ENCODE assay signal across 33 cellular contexts in the genomic region with DNA sequence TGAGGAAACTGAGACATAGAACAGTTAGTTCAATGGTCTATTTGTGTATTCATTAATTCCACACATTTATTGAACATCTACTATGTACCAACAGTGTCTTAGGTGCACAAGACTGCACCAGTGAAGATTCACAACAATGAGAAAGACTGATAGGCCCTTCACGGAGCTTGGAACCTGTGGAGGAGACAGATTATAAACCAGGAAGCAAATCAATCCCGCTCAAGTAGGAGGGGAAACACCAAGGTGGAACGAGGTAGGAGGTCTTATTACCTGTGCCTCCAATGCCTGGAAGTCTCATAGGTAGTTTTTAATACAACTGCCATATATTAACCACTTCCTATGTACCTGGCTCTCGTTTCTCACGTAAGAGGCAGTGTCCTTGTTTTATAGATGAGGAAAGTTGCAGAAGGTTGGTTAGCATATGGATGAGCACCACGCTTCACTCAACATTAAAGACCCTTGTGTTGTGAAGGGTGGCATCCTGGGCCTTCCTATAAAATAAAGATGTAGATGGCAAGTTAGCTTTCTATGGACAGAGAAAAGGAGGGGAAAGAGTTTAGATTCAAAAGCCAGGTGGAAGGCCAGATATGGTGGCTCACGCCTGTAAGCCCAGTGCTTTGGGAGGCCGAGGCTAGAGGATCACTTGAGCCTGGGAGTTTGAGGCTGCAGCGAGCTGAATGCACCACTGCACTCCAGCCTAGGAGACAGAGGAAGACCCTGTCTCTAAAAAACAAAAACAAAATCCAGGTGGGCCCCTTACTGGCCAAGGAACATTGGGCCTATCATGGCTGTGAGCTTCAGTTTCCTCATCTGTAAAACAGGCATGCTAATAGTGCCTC. TPM values are rescaled to one million over a fixed set of nuclear protein-coding genes. Genes with fewer than 3 reads are reported as not detected.
"Had no signal": no experiment of that assay in that cellular context is flagged by ENCODE, and none has a peak within 500 bp of the region (broad histone marks: within the 10 kb centered on the region; RNA-seq: fewer than 3 reads in every experiment).

No MANE protein-coding gene starts in this region.

- H3K27me3 Mint-ChIP-seq: stimulated activated naive CD8-positive, alpha-beta T cell treated with anti-CD3 and anti-CD28 coated beads, Interleukin-15, Interleukin-2, amounts not matched to agents 100 ng/mL and 50 ng/mL, for 24 hours had no signal

- H3K4me1 ChIP-seq: stomach, suprapubic skin, testis, thyroid gland, tibial artery, tibial nerve, transverse colon, upper lobe of left lung, upper lobe of right lung, uterus, vagina had no signal

- DNase-seq: stimulated activated CD4-positive, alpha-beta T cell treated with anti-CD3 and anti-CD28 coated beads, Interleukin-2, amount 100 ng/mL, for 48 hours; stimulated activated CD4-positive, alpha-beta T cell treated with anti-CD3 and anti-CD28 coated beads, Interleukin-4, amount 100 ng/mL, for 1 hour; stimulated activated CD4-positive, alpha-beta T cell treated with anti-CD3 and anti-CD28 coated beads, Interleukin-4, amount 100 ng/mL, for 24 hours; stimulated activated CD4-positive, alpha-beta T cell treated with anti-CD3 and anti-CD28 coated beads, Interleukin-4, amount 100 ng/mL, for 4 hours; stimulated activated CD8-positive, alpha-beta memory T cell treated with anti-CD3 and anti-CD28 coated beads, Interleukin-4, amount 100 ng/mL, for 48 hours; stimulated activated naive B cell treated with anti-CD40 and anti-IgM and Interleukin-4, amounts not matched to agents 10 μg/mL and 1 μg/mL and 100 μg/mL, for 72 hours; stimulated activated naive CD4-positive, alpha-beta T cell; stimulated activated naive CD4-positive, alpha-beta T cell treated with Interleukin-2 at 50 U/mL for 16 hours; stimulated activated naive CD8-positive, alpha-beta T cell treated with anti-CD3 and anti-CD28 coated beads, Interleukin-15, amount 100 ng/mL, for 72 hours; stimulated activated naive CD8-positive, alpha-beta T cell treated with anti-CD3 and anti-CD28 coated beads, Interleukin-15, Interleukin-2, amounts not matched to agents 100 U/mL and 50 U/mL, for 24 hours; stomach; substantia nigra; testis; thyroid gland; tibial artery; transverse colon; trophoblast cell; upper lobe of left lung; upper lobe of right lung; uterus had no signal

- H3K36me3 ChIP-seq: stomach, suprapubic skin, thoracic aorta, thyroid gland, transverse colon, upper lobe of left lung, upper lobe of right lung, uterus, vagina had no signal

- H3K9me3 ChIP-seq: suprapubic skin, testis, thoracic aorta, thyroid gland, tibial artery, transverse colon, upper lobe of left lung, upper lobe of right lung, uterus, vagina had no signal

- H3K4me3 Mint-ChIP-seq: stimulated activated effector memory CD8-positive, alpha-beta T cell treated with anti-CD3 and anti-CD28 coated beads, Interleukin-12 subunit alpha, Interleukin-12 subunit beta, amount 100 ng/mL, for 72 hours; stimulated activated memory B cell treated with anti-CD40 and anti-IgM and Interleukin-4, amounts not matched to agents 10 μg/mL and 1 μg/mL and 100 μg/mL, for 72 hours; stimulated activated naive B cell treated with anti-CD40 and anti-IgM and Interleukin-4, amounts not matched to agents 10 μg/mL and 1 μg/mL and 100 μg/mL, for 72 hours; stimulated activated naive CD8-positive, alpha-beta T cell treated with anti-CD3 and anti-CD28 coated beads, Interleukin-15, amount 100 ng/mL, for 72 hours; stimulated activated naive CD8-positive, alpha-beta T cell treated with anti-CD3 and anti-CD28 coated beads, Interleukin-15, Interleukin-2, amounts not matched to agents 100 ng/mL and 50 ng/mL, for 24 hours; type B pancreatic cell had no signal

- ATAC-seq: stimulated activated effector memory CD8-positive, alpha-beta T cell treated with anti-CD3 and anti-CD28 coated beads, Interleukin-12 subunit alpha, Interleukin-12 subunit beta, amount 100 ng/mL, for 72 hours; stimulated activated memory B cell treated with anti-CD40 and anti-IgM and Interleukin-4, amounts not matched to agents 10 μg/mL and 1 μg/mL and 100 μg/mL, for 72 hours; stimulated activated naive B cell treated with anti-CD40 and anti-IgM and Interleukin-4, amounts not matched to agents 10 μg/mL and 1 μg/mL and 100 μg/mL, for 72 hours; stimulated activated naive CD8-positive, alpha-beta T cell treated with anti-CD3 and anti-CD28 coated beads, Interleukin-15, amount 100 ng/mL, for 72 hours; upper lobe of right lung had no signal

- H3K4me1 Mint-ChIP-seq: stimulated activated naive B cell treated with anti-CD40 and anti-IgM and Interleukin-4, amounts not matched to agents 10 μg/mL and 1 μg/mL and 100 μg/mL, for 72 hours had no signal

- H3K9me3 Mint-ChIP-seq: stimulated activated effector memory CD8-positive, alpha-beta T cell treated with anti-CD3 and anti-CD28 coated beads, Interleukin-12 subunit alpha, Interleukin-12 subunit beta, amount 100 ng/mL, for 72 hours; stimulated activated naive CD8-positive, alpha-beta T cell treated with anti-CD3 and anti-CD28 coated beads, Interleukin-15, Interleukin-2, amounts not matched to agents 100 ng/mL and 50 ng/mL, for 24 hours had no signal

- H3K27me3 ChIP-seq: stomach, suprapubic skin, testis, thyroid gland, tibial artery, tibial nerve, transverse colon, upper lobe of left lung, upper lobe of right lung, uterus, vagina had no signal

- H3K4me3 ChIP-seq: stomach, suprapubic skin, testis, thoracic aorta, thyroid gland, tibial artery, tibial nerve, transverse colon, upper lobe of left lung, upper lobe of right lung, uterus, vagina had no signal

- FAIRE-seq: urothelium cell line had no signal

- H3K27ac Mint-ChIP-seq: stimulated activated effector memory CD8-positive, alpha-beta T cell treated with anti-CD3 and anti-CD28 coated beads, Interleukin-12 subunit alpha, Interleukin-12 subunit beta, amount 100 ng/mL, for 72 hours; stimulated activated memory B cell treated with anti-CD40 and anti-IgM and Interleukin-4, amounts not matched to agents 10 μg/mL and 1 μg/mL and 100 μg/mL, for 72 hours; stimulated activated naive B cell treated with anti-CD40 and anti-IgM and Interleukin-4, amounts not matched to agents 10 μg/mL and 1 μg/mL and 100 μg/mL, for 72 hours; stimulated activated naive CD8-positive, alpha-beta T cell treated with anti-CD3 and anti-CD28 coated beads, Interleukin-15, Interleukin-2, amounts not matched to agents 100 ng/mL and 50 ng/mL, for 24 hours; type B pancreatic cell had no signal

- H3K27ac ChIP-seq: stomach, suprapubic skin, testis, thoracic aorta, thyroid gland, tibial artery, tibial nerve, transverse colon, upper lobe of left lung, upper lobe of right lung, uterus, vagina had no signal

- H3K36me3 Mint-ChIP-seq: stimulated activated effector memory CD8-positive, alpha-beta T cell treated with anti-CD3 and anti-CD28 coated beads, Interleukin-12 subunit alpha, Interleukin-12 subunit beta, amount 100 ng/mL, for 72 hours; stimulated activated memory B cell treated with anti-CD40 and anti-IgM and Interleukin-4, amounts not matched to agents 10 μg/mL and 1 μg/mL and 100 μg/mL, for 72 hours; type B pancreatic cell had no signal

RNA-seq across cellular contexts. Expression of a gene that starts 55.7 kb away (rescaled TPM):
- total RNA-seq: stomach, subcutaneous adipose tissue, suprapubic skin, temporal lobe, thoracic aorta, thyroid gland, tibial nerve, transverse colon, upper lobe of left lung, ureter, urinary bladder, uterus, vagina had no signal
- polyA plus RNA-seq: stomach, urinary bladder had no signal
